ENCODE assay signal across 11 cellular contexts in genomic region chr22:46833228-46833627, GRCh38.
A peak's percentile ranks its signal among the peaks of the same experiment; 100 is the strongest.
DNase-seq lines count a peak whose midpoint lies in the region; ATAC-seq, FAIRE-seq and TF ChIP-seq lines count a peak whose summit lies in the region.
"Had no signal": no experiment of that assay in that cellular context is flagged by ENCODE, and none has a peak within 500 bp of the region (broad histone marks: within the 10 kb centered on the region; RNA-seq: fewer than 3 reads in every experiment).

No MANE protein-coding gene starts in this region.

- H3K4me2 ChIP-seq in GM23248 (ENCODE audit: unreplicated experiment), result no peak overlapping the region
- H3K4me2 ChIP-seq in neural progenitor cell, result no peak overlapping the region

- H3K27ac Mint-ChIP-seq in endothelial cell (ENCODE audit: unreplicated experiment), result no peak overlapping the region
- H3K27ac Mint-ChIP-seq in neural progenitor cell, result no peak overlapping the region
- no peak overlapping the region for H3K27ac Mint-ChIP-seq in natural killer cell

- H3K9me2 ChIP-seq in GM23248 (ENCODE audit: insufficient read depth), result 0 out of 2 replicates have a peak, but pooled peaks cover 6% of the 10 kb centered on the region

- H3K4me3 Mint-ChIP-seq in endothelial cell (ENCODE audit: unreplicated experiment), result no peak overlapping the region
- H3K4me3 Mint-ChIP-seq in neural progenitor cell, result no peak overlapping the region
- H3K4me3 Mint-ChIP-seq in natural killer cell, result no peak overlapping the region

- intact Hi-C loops in natural killer cell (cut with micrococcal nuclease), result no loop called here

- no peak for TF ChIP-seq CTCF in NB4 (IDR thresholded peaks at IDR 0.05; ENCODE audit: low read depth, low read length)
- TF ChIP-seq CTCF in endothelial cell (IDR thresholded peaks at IDR 0.05; ENCODE audit: unreplicated experiment), result no peak
- TF ChIP-seq CTCF in neural progenitor cell (IDR thresholded peaks at IDR 0.05), result peak; percentile 60
- no peak for TF ChIP-seq CTCF in natural killer cell (IDR thresholded peaks at IDR 0.05)

- peaks cover 6% of the 10 kb centered on the region for H3K9me3 Mint-ChIP-seq in endothelial cell (ENCODE audit: unreplicated experiment)
- peaks cover 27% of the 10 kb centered on the region for H3K9me3 Mint-ChIP-seq in neural progenitor cell
- peaks cover 7 to 13% of the 10 kb centered on the region in 2 donors for H3K9me3 Mint-ChIP-seq in natural killer cell

- DNase-seq in GM23248 (peak; percentile 14), NB4 (ENCODE audit: low read depth) (peak; percentile 29), endothelial cell (ENCODE audit: low spot score) (peak; percentile 44), neural progenitor cell (ENCODE audit: low spot score) (peak; percentile 67), natural killer cell (no peak), GM19238 (ENCODE audit: insufficient read length, low spot score) (no peak), HTR-8/SVneo (ENCODE audit: insufficient read length, low spot score) (no peak)
- DNase-seq: colonic mucosa, substantia nigra had no signal

- H3K4me1 ChIP-seq in GM23248 (ENCODE audit: insufficient read depth) (peaks cover 30% of the 10 kb centered on the region), neural progenitor cell (no peaks in the 10 kb centered on the region)
- H3K4me1 ChIP-seq: colonic mucosa had no signal

- H3K79me2 ChIP-seq in GM23248 (ENCODE audit: insufficient read depth) (peaks cover 31% of the 10 kb centered on the region), neural progenitor cell (ENCODE audit: low read depth) (no peaks in the 10 kb centered on the region)

- H3K36me3 ChIP-seq in GM23248 (ENCODE audit: low read depth), result peaks cover 10% of the 10 kb centered on the region
- peaks cover 8% of the 10 kb centered on the region for H3K36me3 ChIP-seq in neural progenitor cell
- H3K36me3 ChIP-seq: colonic mucosa had no signal

- H4K20me1 ChIP-seq in GM23248 (ENCODE audit: insufficient read depth) (peaks cover 4% of the 10 kb centered on the region; the same call in 1 of the 2 replicates), neural progenitor cell (ENCODE audit: low read depth) (no peaks in the 10 kb centered on the region)

- TF ChIP-seq POLR2A in NB4 (IDR thresholded peaks at IDR 0.05; ENCODE audit: extremely low read depth, insufficient read length), result no peak

- ATAC-seq in HG02610 (IDR thresholded peaks at IDR 0.05; ENCODE audit: unreplicated experiment) (no peak), natural killer cell (no peak)

- peaks cover 5% of the 10 kb centered on the region for H3K27me3 Mint-ChIP-seq in endothelial cell (ENCODE audit: unreplicated experiment)
- H3K27me3 Mint-ChIP-seq in neural progenitor cell (ENCODE audit: insufficient read depth, low read depth), result no peaks in the 10 kb centered on the region
- H3K27me3 Mint-ChIP-seq in natural killer cell (ENCODE audit: low read depth in 2 of 2), result no peaks in the 10 kb centered on the region

- peaks cover 4% of the 10 kb centered on the region for H3K9me3 ChIP-seq in GM23248 (ENCODE audit: low read depth)
- H3K9me3 ChIP-seq in neural progenitor cell (ENCODE audit: low read depth), result peaks cover 13% of the 10 kb centered on the region
- H3K9me3 ChIP-seq: colonic mucosa had no signal

- in situ Hi-C loops in GM23248 (cut with MboI), result loop anchor here (25.0 kb wide), 2 partner anchors 1004 to 1654 kb away; a partner anchor contains a TSS

- H3K4me1 Mint-ChIP-seq in endothelial cell (ENCODE audit: unreplicated experiment) (peaks cover 24% of the 10 kb centered on the region), neural progenitor cell (peaks cover 6% of the 10 kb centered on the region), natural killer cell (peaks cover 31 to 36% of the 10 kb centered on the region in 2 donors)

- H3K36me3 Mint-ChIP-seq in endothelial cell (ENCODE audit: low read depth, unreplicated experiment) (peaks cover 13% of the 10 kb centered on the region), neural progenitor cell (peaks cover 28% of the 10 kb centered on the region), natural killer cell (peaks cover 21% of the 10 kb centered on the region)

- H2AFZ ChIP-seq in GM23248 (no peak overlapping the region), neural progenitor cell (replicated peaks) (no peak overlapping the region)

- H3F3A ChIP-seq in GM23248 (ENCODE audit: insufficient read depth) (peaks cover 35% of the 10 kb centered on the region), neural progenitor cell (ENCODE audit: low read depth) (no peaks in the 10 kb centered on the region)

- FAIRE-seq in HTR-8/SVneo (lab: Jason Lieb, UNC), result no peak
- FAIRE-seq: GM12891 had no signal

- H3K9ac ChIP-seq in GM23248, result no peak overlapping the region
- H3K9ac ChIP-seq in neural progenitor cell, result no peak overlapping the region

- H3K27ac ChIP-seq in GM23248 (no peak overlapping the region), neural progenitor cell (no peak overlapping the region)
- H3K27ac ChIP-seq: colonic mucosa had no signal

- no peaks in the 10 kb centered on the region for H3K27me3 ChIP-seq in GM23248 (replicated peaks; ENCODE audit: insufficient read depth)
- H3K27me3 ChIP-seq in neural progenitor cell, result no peaks in the 10 kb centered on the region
- H3K27me3 ChIP-seq: colonic mucosa had no signal

- WGBS in GM23248 (ENCODE audit: low coverage in 1 of 2, low lambda C conversion rate in 2 of 2, missing lambda C conversion rate in 2 of 2), 2 experiments, result 85 to 86% methylated on average over 6 of the region's 6 CpGs

- H3K4me3 ChIP-seq in GM23248, result no peak overlapping the region
- no peak overlapping the region for H3K4me3 ChIP-seq in NB4 (ENCODE audit: low read depth, low read length)
- H3K4me3 ChIP-seq in neural progenitor cell, result no peak overlapping the region
- H3K4me3 ChIP-seq: colonic mucosa had no signal

Comparison
In these comparisons a context has a peak if more than half of its experiments do, and no peak if none do; other contexts are left out.
1. DNase-seq: peak in GM23248 (single experiment), NB4 (single experiment), endothelial cell (single experiment) and neural progenitor cell (single experiment); none in natural killer cell (single experiment), GM19238 (single experiment) and HTR-8/SVneo (single experiment).